In genomic region chr5:89097103-89097502, GRCh38 we compare ENCODE assay signal across 15 cellular contexts.
A peak's percentile ranks its signal among the peaks of the same experiment; 100 is the strongest.
DNase-seq lines count a peak whose midpoint lies in the region; ATAC-seq lines count a peak whose summit lies in the region.
"Had no signal": no experiment of that assay in that cellular context is flagged by ENCODE, and none has a peak within 500 bp of the region (broad histone marks: within the 10 kb centered on the region; RNA-seq: fewer than 3 reads in every experiment).

No MANE protein-coding gene starts in this region.

- peaks cover 14% of the 10 kb centered on the region for H3K4me1 Mint-ChIP-seq in stimulated activated memory B cell treated with anti-CD40 and anti-IgM and Interleukin-4, amounts not matched to agents 10 μg/mL and 1 μg/mL and 100 μg/mL, for 72 hours

- peak overlapping the region; percentile 14 for H3K27ac Mint-ChIP-seq in stimulated activated memory B cell treated with anti-CD40 and anti-IgM and Interleukin-4, amounts not matched to agents 10 μg/mL and 1 μg/mL and 100 μg/mL, for 72 hours

- no peak overlapping the region for H3K4me3 Mint-ChIP-seq in stimulated activated memory B cell treated with anti-CD40 and anti-IgM and Interleukin-4, amounts not matched to agents 10 μg/mL and 1 μg/mL and 100 μg/mL, for 72 hours

- H3K36me3 Mint-ChIP-seq in stimulated activated memory B cell treated with anti-CD40 and anti-IgM and Interleukin-4, amounts not matched to agents 10 μg/mL and 1 μg/mL and 100 μg/mL, for 72 hours = peaks cover 21% of the 10 kb centered on the region

- peak; percentile 91 for ATAC-seq in GM21786 (IDR thresholded peaks at IDR 0.05; ENCODE audit: unreplicated experiment)
- ATAC-seq in HG03196 (IDR thresholded peaks at IDR 0.05; ENCODE audit: unreplicated experiment) = peak; percentile 88
- peak; percentile 64 for ATAC-seq in stimulated activated memory B cell treated with anti-CD40 and anti-IgM and Interleukin-4, amounts not matched to agents 10 μg/mL and 1 μg/mL and 100 μg/mL, for 72 hours

- DNase-seq in NCI-H2081 (lab: John Stamatoyannopoulos, UW) (peak; percentile 1 to 13), NCI-H2081 treated with DMSO at 0.1 percent for 48 hours (lab: John Stamatoyannopoulos, UW) (no peak), middle frontal gyrus (ENCODE audit: extremely low spot score, low spot score) (no peak), GF-D8 (lab: John Stamatoyannopoulos, UW) (no peak)
- no peak for DNase-seq in central memory CD4-positive, alpha-beta T cell
- DNase-seq: 8988T; activated effector memory CD4-positive, alpha-beta T cell treated with Interleukin-2 at 50 U/mL for 16 hours; caudate nucleus; NCI-H510A treated with DMSO at 0.1 percent for 48 hours; posterior cingulate gyrus; stimulated activated CD4-positive, alpha-beta T cell treated with anti-CD3 and anti-CD28 coated beads, Interleukin-2, amount 100 ng/mL, for 24 hours; stomach had no signal

- H3K27me3 Mint-ChIP-seq in stimulated activated memory B cell treated with anti-CD40 and anti-IgM and Interleukin-4, amounts not matched to agents 10 μg/mL and 1 μg/mL and 100 μg/mL, for 72 hours = no peaks in the 10 kb centered on the region

- peaks cover 3% of the 10 kb centered on the region for H3K9me3 Mint-ChIP-seq in stimulated activated memory B cell treated with anti-CD40 and anti-IgM and Interleukin-4, amounts not matched to agents 10 μg/mL and 1 μg/mL and 100 μg/mL, for 72 hours

Comparison
In these comparisons a context has a peak if more than half of its experiments do, and no peak if none do; other contexts are left out.
1. DNase-seq: peak in NCI-H2081 (2 of 2); none in NCI-H2081 treated with DMSO at 0.1 percent for 48 hours (single experiment), middle frontal gyrus (single experiment), GF-D8 (single experiment) and central memory CD4-positive, alpha-beta T cell (single experiment).
2. Peak in every context shown above with its lines, with median percentiles within 50 percentile points of each other: ATAC-seq.